In the genomic region with DNA sequence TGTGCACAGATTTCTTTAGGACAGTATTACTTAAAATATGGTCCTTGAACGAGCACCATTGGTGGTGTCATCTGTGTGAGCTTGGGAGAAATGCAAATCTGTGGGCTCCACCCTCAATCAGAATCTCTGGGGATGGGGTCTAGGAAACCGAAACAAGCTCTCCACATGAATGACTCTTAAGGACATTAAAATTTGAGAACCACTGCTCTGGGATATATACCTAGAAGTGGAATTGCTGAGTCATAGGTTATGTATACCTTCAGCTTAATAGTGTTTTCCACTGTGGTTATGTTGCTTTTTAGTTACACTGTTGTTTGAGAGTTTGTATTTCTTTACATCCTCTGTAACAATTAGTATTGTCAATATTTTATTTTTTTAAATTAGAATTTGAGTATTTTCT, we compare ENCODE assay signal across 1 cellular context.
TF ChIP-seq lines count a peak whose summit lies in the region.

No MANE protein-coding gene starts in this region.

TF ChIP-seq in IMR-90, 13 proteins besides CTCF, POLR2A, EP300 and RAD21:
- TF ChIP-seq FOS (IDR thresholded peaks at IDR 0.05; ENCODE audit: low read depth, low read length): no peak
- no peak for TF ChIP-seq RFX5 (IDR thresholded peaks at IDR 0.05; ENCODE audit: low read depth, low read length)
- TF ChIP-seq RCOR1 (IDR thresholded peaks at IDR 0.05; ENCODE audit: insufficient replicate concordance, low read length): no peak
- no peak for TF ChIP-seq MAZ (IDR thresholded peaks at IDR 0.05; ENCODE audit: borderline replicate concordance, low read depth, low read length)
- TF ChIP-seq ELK1 (IDR thresholded peaks at IDR 0.05; ENCODE audit: borderline replicate concordance, low read depth, low read length): no peak
- TF ChIP-seq CEBPB (IDR thresholded peaks at IDR 0.05; ENCODE audit: low read depth, low read length): no peak
- peak; percentile 91 for TF ChIP-seq NFE2L2 (IDR thresholded peaks at IDR 0.05; ENCODE audit: low read depth, low read length)
- no peak for TF ChIP-seq SMC3 (IDR thresholded peaks at IDR 0.05; ENCODE audit: low read depth, low read length)
- no peak for TF ChIP-seq CHD1 (IDR thresholded peaks at IDR 0.05; ENCODE audit: low read depth, low read length)
- TF ChIP-seq MAFK (IDR thresholded peaks at IDR 0.05; ENCODE audit: low read depth, low read length): peak; percentile 77
TF ChIP-seq in IMR-90: peak in this region for 2.
